Comparison of ENCODE assay signal across 8 cellular contexts in the genomic region with DNA sequence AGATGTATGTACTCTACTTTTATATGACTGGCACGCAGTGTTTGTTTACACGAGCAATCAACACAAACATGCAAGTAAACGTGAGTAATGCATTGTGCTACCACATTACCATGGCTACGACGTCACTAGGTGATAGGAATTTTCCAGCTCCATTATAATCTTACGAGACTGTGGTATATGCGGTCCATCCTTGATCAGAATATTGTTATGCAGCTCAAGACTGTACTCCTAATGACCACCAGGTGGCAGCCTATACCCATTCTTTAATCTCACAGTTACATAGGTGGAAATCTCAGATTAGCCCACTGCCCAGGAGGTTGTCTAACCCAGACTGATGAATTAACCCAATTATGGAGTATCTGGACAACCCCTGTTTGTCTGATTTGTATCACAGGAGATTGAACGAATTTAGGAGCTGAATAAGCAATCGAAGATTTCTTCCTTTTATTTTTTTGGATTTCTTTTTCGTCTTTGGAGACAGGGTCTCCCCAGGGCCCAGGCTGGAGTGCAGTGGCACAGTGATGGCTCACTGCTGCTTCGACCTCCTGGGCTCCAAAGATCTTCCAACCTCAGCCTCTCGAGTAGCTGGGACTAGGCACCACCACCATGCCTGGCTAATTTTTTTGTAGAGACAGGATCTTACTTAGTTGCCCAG. TPM values are rescaled to one million over a fixed set of nuclear protein-coding genes. Genes with fewer than 3 reads are reported as not detected.
A peak's percentile ranks its signal among the peaks of the same experiment; 100 is the strongest.
DNase-seq lines count a peak whose midpoint lies in the region; ATAC-seq and TF ChIP-seq lines count a peak whose summit lies in the region.

No MANE protein-coding gene starts in this region.

- WGBS in right lobe of liver (ENCODE audit: insufficient coverage, low coverage, low lambda C conversion rate, missing lambda C conversion rate), result 16% methylated on average over 12 of the region's 12 CpGs

- no peaks in the 10 kb centered on the region for H3K36me3 ChIP-seq in right lobe of liver

- no peaks in the 10 kb centered on the region for H3K9me3 ChIP-seq in right lobe of liver

- peak; percentile 81 for TF ChIP-seq CTCF in AG09319 (IDR thresholded peaks at IDR 0.05; ENCODE audit: low read depth, low read length)
- peak; percentile 88 to 97 (median 90) for TF ChIP-seq CTCF in right lobe of liver (IDR thresholded peaks at IDR 0.05)

- H3K4me1 ChIP-seq in right lobe of liver, result no peaks in the 10 kb centered on the region

- intact Hi-C loops in right lobe of liver (cut with DNase I), result loop anchor here in 1 of 2 donors (5.0 kb wide), 1 partner anchor 79 kb away; no protein-coding TSS in a partner anchor

- no peaks in the 10 kb centered on the region for H3K27me3 ChIP-seq in right lobe of liver

- peak; percentile 20 for DNase-seq in AG09319 (ENCODE audit: extremely low read depth, low read depth)
- peak; percentile 60 for DNase-seq in NCI-H446 treated with DMSO at 0.1 percent for 48 hours (lab: John Stamatoyannopoulos, UW)
- DNase-seq in dermis microvascular lymphatic vessel endothelial cell (ENCODE audit: low read depth in 2 of 2), result peak; percentile 54 to 77
- DNase-seq in right lobe of liver, result peak in 1 of 3 donors; percentile 51
- peak; percentile 31 for DNase-seq in stimulated activated naive CD4-positive, alpha-beta T cell treated with Interleukin-2 at 50 U/mL for 16 hours (lab: John Stamatoyannopoulos, UW)

- no peak overlapping the region for H3K4me3 ChIP-seq in right lobe of liver

- no peak for TF ChIP-seq POLR2A in right lobe of liver (IDR thresholded peaks at IDR 0.05)

- no peak overlapping the region for H3K27ac ChIP-seq in right lobe of liver

- ATAC-seq in GM18867 (IDR thresholded peaks at IDR 0.05; ENCODE audit: unreplicated experiment), result peak; percentile 48
- ATAC-seq in HG03378 (IDR thresholded peaks at IDR 0.05; ENCODE audit: unreplicated experiment), result peak; percentile 52
- ATAC-seq in activated CD4-positive, CD25-positive, alpha-beta regulatory T cell treated with anti-CD3 and anti-CD28 coated beads, Interleukin-2, amount 50 U/mL, for 24 hours, result peak; percentile 81 to 82
- ATAC-seq in right lobe of liver, result peak; percentile 86 to 89 (median 86)

RNA-seq across cellular contexts. Expression of a gene that starts 8.7 kb away (rescaled TPM):
- total RNA-seq in dermis microvascular lymphatic vessel endothelial cell (not detected in 2 replicates), right lobe of liver (1 to 10 TPM in 1 of 6 experiments, under 1 TPM in 4, not detected in 1; 0.09 to 1.2 (median 0.37) TPM)

RNA-seq across cellular contexts. Expression of a gene that starts 26.5 kb away (rescaled TPM):
- not detected in 2 replicates for total RNA-seq in dermis microvascular lymphatic vessel endothelial cell
- not detected for total RNA-seq in right lobe of liver
